ENCODE assay signal across 9 cellular contexts in the genomic region with DNA sequence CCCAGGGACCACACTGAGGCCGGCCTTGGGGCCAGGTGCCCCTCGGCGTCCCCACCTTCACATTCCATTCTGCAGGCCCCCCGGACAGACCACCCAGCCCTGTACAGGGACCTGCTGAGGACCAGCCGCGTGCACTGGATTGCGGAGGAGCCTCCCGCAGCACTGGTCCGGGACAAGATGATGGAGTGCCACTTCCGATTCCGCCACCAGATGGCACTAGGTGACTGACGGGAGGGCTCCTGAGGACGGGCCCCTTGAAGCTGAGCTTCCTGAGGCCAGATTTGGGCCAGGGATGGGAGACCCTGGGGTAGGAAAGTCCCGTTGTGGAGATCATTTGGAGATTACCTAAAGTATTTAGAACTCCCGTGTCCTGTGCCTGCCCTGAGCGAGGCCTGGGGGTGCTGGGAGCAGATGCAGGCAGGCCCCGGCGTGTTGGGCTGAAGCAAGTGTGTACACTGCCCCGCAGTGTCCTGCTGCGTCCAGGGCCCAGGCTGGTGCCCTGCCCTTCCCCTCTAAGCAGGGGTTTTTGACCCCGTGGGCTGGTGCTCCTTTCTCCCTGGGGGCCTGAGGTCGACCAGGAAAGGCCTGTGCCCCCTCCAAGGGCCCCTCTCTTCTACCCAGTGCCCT. TPM values are rescaled to one million over a fixed set of nuclear protein-coding genes. Genes with fewer than 3 reads are reported as not detected.
DNase-seq lines count a peak whose midpoint lies in the region; ATAC-seq lines count a peak whose summit lies in the region.
"Had no signal": no experiment of that assay in that cellular context is flagged by ENCODE, and none has a peak within 500 bp of the region (broad histone marks: within the 10 kb centered on the region; RNA-seq: fewer than 3 reads in every experiment).

No MANE protein-coding gene starts in this region.

- peak; percentile 32 for ATAC-seq in central memory CD8-positive, alpha-beta T cell (replicated peaks; ENCODE audit: extremely low read depth, poor library complexity, severe bottlenecking)
- ATAC-seq in GM19328 (IDR thresholded peaks at IDR 0.05; ENCODE audit: unreplicated experiment) (no peak), HG02623 (IDR thresholded peaks at IDR 0.05; ENCODE audit: unreplicated experiment) (no peak)

- H3K27ac Mint-ChIP-seq in central memory CD8-positive, alpha-beta T cell (ENCODE audit: low read depth), result no peak overlapping the region
- H3K27ac Mint-ChIP-seq: activated naive CD8-positive, alpha-beta T cell had no signal

- H3K4me3 Mint-ChIP-seq in central memory CD8-positive, alpha-beta T cell, result no peak overlapping the region
- H3K4me3 Mint-ChIP-seq: activated naive CD8-positive, alpha-beta T cell had no signal

- DNase-seq in ELR (ENCODE audit: low read depth) (peak; percentile 69), M059J (ENCODE audit: low read depth) (peak; percentile 43), left kidney (ENCODE audit: low read depth, low spot score) (peak; percentile 88)
- peak; percentile 55 for DNase-seq in activated CD4-positive, CD25-positive, alpha-beta regulatory T cell treated with anti-CD3 and anti-CD28 coated beads, Interleukin-2, amount 50 U/mL, for 72 hours
- DNase-seq in central memory CD8-positive, alpha-beta T cell (ENCODE audit: low spot score in 2 of 2), result peak; percentile 40 to 62
- DNase-seq in stimulated activated CD4-positive, alpha-beta T cell treated with anti-CD3 and anti-CD28 coated beads, Interleukin-4, amount 100 ng/mL, for 4 hours, result peak; percentile 33 to 53

- H3K9me3 Mint-ChIP-seq in central memory CD8-positive, alpha-beta T cell, result no peaks in the 10 kb centered on the region

- no peaks in the 10 kb centered on the region for H3K27me3 Mint-ChIP-seq in central memory CD8-positive, alpha-beta T cell
- H3K27me3 Mint-ChIP-seq: activated naive CD8-positive, alpha-beta T cell had no signal

- peaks cover 8% of the 10 kb centered on the region for H3K36me3 Mint-ChIP-seq in central memory CD8-positive, alpha-beta T cell (ENCODE audit: insufficient read depth)
- H3K36me3 Mint-ChIP-seq: activated naive CD8-positive, alpha-beta T cell had no signal

- H3K4me1 Mint-ChIP-seq in central memory CD8-positive, alpha-beta T cell, result peaks cover 12% of the 10 kb centered on the region

RNA-seq across cellular contexts. Expression of gene TRMU, which starts 20.0 kb away (rescaled TPM):
- 29.6 and 45.2 TPM in 2 replicates for total RNA-seq in M059J (2014; rRNA removed; shearing (Covaris generic))

RNA-seq across cellular contexts. Expression of gene GTSE1, which starts 58.8 kb away (rescaled TPM):
- total RNA-seq in M059J (2014; rRNA removed; shearing (Covaris generic)), result 19.8 and 26.7 TPM in 2 replicates
